In the genomic region with DNA sequence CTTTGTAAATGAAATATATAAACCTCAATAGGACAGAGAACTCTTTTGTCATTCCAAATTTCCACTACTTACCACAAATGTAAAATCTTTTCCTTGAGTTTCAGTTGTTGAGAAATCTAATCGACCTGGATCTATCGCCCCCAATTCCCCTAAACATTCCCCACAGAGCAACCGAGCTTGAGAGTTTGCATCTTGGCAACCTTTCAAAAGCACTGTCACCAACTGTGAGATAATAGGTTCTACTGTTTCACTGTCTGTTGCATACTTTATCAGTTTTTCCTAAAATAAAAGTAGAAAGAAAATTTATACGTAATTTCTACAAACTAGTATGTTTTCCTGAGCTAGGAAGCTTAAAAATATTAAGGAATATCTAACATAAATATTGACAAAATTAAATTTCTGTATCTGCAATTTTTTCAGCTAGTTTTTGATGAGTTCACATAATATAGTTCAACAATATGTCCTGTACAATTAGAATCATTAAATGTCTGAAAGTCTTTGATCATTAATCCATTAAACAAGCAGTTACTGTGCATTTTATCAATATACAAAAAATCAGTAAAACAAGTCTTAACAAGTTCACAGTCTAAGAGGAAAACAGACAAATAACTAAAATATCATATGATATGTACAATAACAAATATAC, we compare ENCODE assay signal across 31 cellular contexts. TPM values are rescaled to one million over a fixed set of nuclear protein-coding genes. Genes with fewer than 3 reads are reported as not detected.
DNase-seq lines count a peak whose midpoint lies in the region; ATAC-seq and FAIRE-seq lines count a peak whose summit lies in the region.
"Had no signal": no experiment of that assay in that cellular context is flagged by ENCODE, and none has a peak within 500 bp of the region (broad histone marks: within the 10 kb centered on the region; RNA-seq: fewer than 3 reads in every experiment).

No MANE protein-coding gene starts in this region.

- WGBS in small intestine, 3 donors, result 90 to 95% (median 93%) methylated on average over 4 of the region's 4 CpGs

- H3K27ac ChIP-seq in small intestine (ENCODE audit: low read depth in 1 of 2, low read length in 1 of 2), result no peak overlapping the region
- H3K27ac ChIP-seq: C4-2B, pancreas, SK-N-MC had no signal

- H3K9me3 ChIP-seq in small intestine (ENCODE audit: control insufficient read depth, low read depth), result no peaks in the 10 kb centered on the region
- H3K9me3 ChIP-seq: pancreas had no signal

- no peaks in the 10 kb centered on the region for H3K4me1 Mint-ChIP-seq in activated naive CD4-positive, alpha-beta T cell treated with anti-CD3 and anti-CD28 coated beads, Interleukin-2, amount 50 U/mL, for 24 hours
- H3K4me1 Mint-ChIP-seq: neural crest cell had no signal

- H3K27me3 Mint-ChIP-seq in activated naive CD4-positive, alpha-beta T cell treated with anti-CD3 and anti-CD28 coated beads, Interleukin-2, amount 50 U/mL, for 24 hours, result no peaks in the 10 kb centered on the region
- H3K27me3 Mint-ChIP-seq: effector memory CD8-positive, alpha-beta T cell had no signal

- H3K36me3 ChIP-seq in small intestine (ENCODE audit: control insufficient read depth in 2 of 2, insufficient read depth in 2 of 2, low read length in 2 of 2), result peaks cover 0 to 12% of the 10 kb centered on the region in 2 donors

- ATAC-seq in activated naive CD4-positive, alpha-beta T cell treated with anti-CD3 and anti-CD28 coated beads, Interleukin-2, amount 50 U/mL, for 72 hours, result no peak
- ATAC-seq: activated CD4-positive, CD25-positive, alpha-beta regulatory T cell treated with anti-CD3 and anti-CD28 coated beads, Interleukin-2, amount 50 U/mL, for 24 hours; activated CD8-positive, alpha-beta T cell treated with anti-CD3 and anti-CD28 coated beads, Interleukin-2, amount 10 ng/mL, durations not matched to agents 7 days and 5 days; effector memory CD8-positive, alpha-beta T cell; GM12878; left cardiac atrium; pancreas; right cardiac atrium had no signal

- H3K4me3 Mint-ChIP-seq in activated naive CD4-positive, alpha-beta T cell treated with anti-CD3 and anti-CD28 coated beads, Interleukin-2, amount 50 U/mL, for 24 hours, result no peak overlapping the region
- H3K4me3 Mint-ChIP-seq: activated CD8-positive, alpha-beta T cell treated with anti-CD3 and anti-CD28 coated beads, Interleukin-2, amount 10 ng/mL, durations not matched to agents 7 days and 5 days; effector memory CD8-positive, alpha-beta T cell; neural crest cell; T-helper 1 cell treated with Interleukin-12 subunit alpha and Interleukin-12 subunit beta and Interleukin-4 antibody, amounts not matched to agents 30 μg/mL and 1 μg/mL, for 36 hours had no signal

- H3K4me1 ChIP-seq in small intestine (ENCODE audit: control insufficient read depth in 2 of 2, insufficient read depth in 1 of 2, low read depth in 1 of 2, low read length in 1 of 2), result no peaks in the 10 kb centered on the region
- H3K4me1 ChIP-seq: pancreas had no signal

- peaks cover 22% of the 10 kb centered on the region for H3K36me3 Mint-ChIP-seq in activated naive CD4-positive, alpha-beta T cell treated with anti-CD3 and anti-CD28 coated beads, Interleukin-2, amount 50 U/mL, for 24 hours
- H3K36me3 Mint-ChIP-seq in activated naive CD4-positive, alpha-beta T cell treated with anti-CD3 and anti-CD28 coated beads, Interleukin-2, amount 50 U/mL, for 72 hours, result peaks cover 19 to 30% of the 10 kb centered on the region in 2 donors

- H3K27ac Mint-ChIP-seq in activated naive CD4-positive, alpha-beta T cell treated with anti-CD3 and anti-CD28 coated beads, Interleukin-2, amount 50 U/mL, for 24 hours, result peak overlapping the region; percentile 69
- no peak overlapping the region for H3K27ac Mint-ChIP-seq in activated naive CD4-positive, alpha-beta T cell treated with anti-CD3 and anti-CD28 coated beads, Interleukin-2, amount 50 U/mL, for 72 hours
- H3K27ac Mint-ChIP-seq: activated CD8-positive, alpha-beta T cell treated with anti-CD3 and anti-CD28 coated beads, Interleukin-2, amount 10 ng/mL, durations not matched to agents 7 days and 5 days; T-helper 1 cell treated with Interleukin-12 subunit alpha and Interleukin-12 subunit beta and Interleukin-4 antibody, amounts not matched to agents 30 μg/mL and 1 μg/mL, for 36 hours had no signal

- DNase-seq in activated naive CD4-positive, alpha-beta T cell treated with anti-CD3 and anti-CD28 coated beads, Interleukin-2, amount 50 U/mL, for 72 hours (ENCODE audit: low spot score in 2 of 2), result no peak
- DNase-seq in NCI-H1105 (lab: John Stamatoyannopoulos, UW) (peak; percentile 5), small intestine (no peak), SK-N-DZ (ENCODE audit: low spot score) (no peak), NCI-H226 (no peak)
- DNase-seq: activated CD8-positive, alpha-beta T cell treated with anti-CD3 and anti-CD28 coated beads, Interleukin-2, amount 10 ng/mL, durations not matched to agents 7 days and 5 days; activated effector memory CD4-positive, alpha-beta T cell treated with anti-CD3 and anti-CD28 coated beads, Interleukin-2, amount 50 U/mL, for 16 hours; cortex of kidney; effector memory CD8-positive, alpha-beta T cell; foreskin fibroblast; HCEC 1CT; KG1; left cardiac atrium; MM.1S; NCI-H1694; NCI-H748 treated with DMSO at 0.1 percent for 48 hours; pancreas; right cardiac atrium; RPMI8226; stimulated activated CD4-positive, alpha-beta T cell treated with anti-CD3 and anti-CD28 coated beads, Interleukin-4, amount 100 ng/mL, for 1 hour; trophoblast cell had no signal

- no peak overlapping the region for H3K4me3 ChIP-seq in small intestine (ENCODE audit: low read depth in 1 of 2, low read length in 2 of 2)
- H3K4me3 ChIP-seq: GM12878, pancreas, SK-N-MC had no signal

- H3K27me3 ChIP-seq in small intestine (ENCODE audit: control insufficient read depth in 2 of 2, insufficient read depth in 2 of 2, low read length in 2 of 2), result no peaks in the 10 kb centered on the region
- H3K27me3 ChIP-seq: pancreas had no signal

- no peaks in the 10 kb centered on the region for H3K9me3 Mint-ChIP-seq in activated naive CD4-positive, alpha-beta T cell treated with anti-CD3 and anti-CD28 coated beads, Interleukin-2, amount 50 U/mL, for 24 hours
- no peaks in the 10 kb centered on the region for H3K9me3 Mint-ChIP-seq in activated naive CD4-positive, alpha-beta T cell treated with anti-CD3 and anti-CD28 coated beads, Interleukin-2, amount 50 U/mL, for 72 hours
- H3K9me3 Mint-ChIP-seq: effector memory CD8-positive, alpha-beta T cell; neural crest cell; T-helper 1 cell treated with Interleukin-12 subunit alpha and Interleukin-12 subunit beta and Interleukin-4 antibody, amounts not matched to agents 30 μg/mL and 1 μg/mL, for 36 hours had no signal

- FAIRE-seq in colon (lab: Jason Lieb, UNC), result peak; percentile 24
- FAIRE-seq in small intestine (lab: Jason Lieb, UNC), result peak; percentile 10
- FAIRE-seq: D721Med, GM12878, TTC549 had no signal

RNA-seq across cellular contexts. Expression of a gene that starts 54.5 kb away (rescaled TPM):
- 10 to 100 TPM; 33.1 to 45.0 TPM for total RNA-seq in activated naive CD4-positive, alpha-beta T cell treated with anti-CD3 and anti-CD28 coated beads, Interleukin-2, amount 50 U/mL, for 72 hours
- polyA plus RNA-seq in small intestine, result 1 to 10 TPM; 3.5 to 9.6 (median 5.1) TPM
- 13.4 and 18.3 TPM in 2 replicates for polyA plus RNA-seq in SK-N-DZ (2014; cell fraction: cytosol; rRNA removed)
- polyA plus RNA-seq in SK-N-DZ (2014; cell fraction: nucleus; rRNA removed), result 51.5 and 63.8 TPM in 2 replicates
